ENCODE assay signal across 20 cellular contexts in the genomic region with DNA sequence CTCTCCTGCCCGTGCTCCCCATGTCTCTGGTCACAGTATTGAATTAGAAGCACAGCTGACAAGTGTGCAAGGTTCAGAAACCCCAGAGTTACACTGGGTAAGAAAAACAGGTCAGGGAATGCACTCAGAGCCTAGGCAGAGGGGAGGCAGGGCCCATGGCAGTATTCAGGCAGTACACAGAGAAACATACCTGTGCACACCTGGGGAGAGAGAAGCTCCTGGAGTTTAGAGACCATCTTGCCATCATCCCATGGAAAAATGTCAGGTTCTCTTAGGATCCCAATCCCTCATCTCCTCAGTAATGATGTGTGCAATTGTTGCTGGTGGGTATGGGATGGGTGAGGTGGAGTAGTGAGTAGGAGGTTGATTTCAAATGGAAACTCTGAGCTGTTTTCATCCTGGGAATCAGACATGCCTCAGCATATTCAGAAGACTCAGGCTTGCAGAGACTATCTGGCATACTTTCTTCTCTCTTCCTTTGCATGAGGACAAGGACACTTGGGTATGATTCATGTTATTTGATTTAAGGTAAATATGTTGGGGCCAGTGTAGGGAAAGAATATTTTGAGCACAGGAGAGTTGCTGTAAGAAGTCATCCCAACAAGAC.
A peak's percentile ranks its signal among the peaks of the same experiment; 100 is the strongest.
DNase-seq lines count a peak whose midpoint lies in the region; ATAC-seq and TF ChIP-seq lines count a peak whose summit lies in the region.
"Had no signal": no experiment of that assay in that cellular context is flagged by ENCODE, and none has a peak within 500 bp of the region (broad histone marks: within the 10 kb centered on the region; RNA-seq: fewer than 3 reads in every experiment).

No MANE protein-coding gene starts in this region.

- no peaks in the 10 kb centered on the region for H3K9me3 Mint-ChIP-seq in central memory CD8-positive, alpha-beta T cell

- intact Hi-C loops in prostate gland (cut with DNase I): no loop called here

- CTCF ChIA-PET in HEK293 (lab: Yijun Ruan, JAX): interaction anchor here (1.0 to 1.1 kb wide), 2 partner anchors 10 to 241 kb away, joined by 3 read pairs; no protein-coding TSS in a partner anchor

- no peaks in the 10 kb centered on the region for H3K9me3 ChIP-seq in HEK293 (ENCODE audit: control insufficient read depth, insufficient read depth, low read depth, low read length)
- no peaks in the 10 kb centered on the region for H3K9me3 ChIP-seq in prostate gland
- H3K9me3 ChIP-seq: adrenal gland, gastrocnemius medialis, HAP-1, left lung, neutrophil, right lobe of liver had no signal

- H3K27me3 ChIP-seq in prostate gland (replicated peaks; ENCODE audit: insufficient read depth): no peaks in the 10 kb centered on the region
- H3K27me3 ChIP-seq: adrenal gland, gastrocnemius medialis, left lung, neutrophil, right lobe of liver had no signal

- ATAC-seq in central memory CD8-positive, alpha-beta T cell (replicated peaks; ENCODE audit: extremely low read depth, poor library complexity, severe bottlenecking): no peak
- ATAC-seq in GM21528 (IDR thresholded peaks at IDR 0.05; ENCODE audit: low FRiP score, unreplicated experiment): no peak
- ATAC-seq: gastrocnemius medialis, K562, left lung had no signal

- no peak overlapping the region for H3K4me3 Mint-ChIP-seq in central memory CD8-positive, alpha-beta T cell

- DNase-seq in AG20443 (ENCODE audit: low spot score): peak; percentile 25
- DNase-seq in central memory CD8-positive, alpha-beta T cell (ENCODE audit: low spot score in 2 of 2): no peak
- peak; percentile 41 for DNase-seq in iris pigment epithelial cell (ENCODE audit: low read depth)
- no peak for DNase-seq in islet precursor cell
- DNase-seq in prostate gland (ENCODE audit: low spot score): no peak
- DNase-seq: activated CD8-positive, alpha-beta memory T cell treated with anti-CD3 and anti-CD28 coated beads for 24 hours; adrenal gland; effector memory CD4-positive, alpha-beta T cell; gastrocnemius medialis; left lung; NCI-H2107; NCI-H526 treated with DMSO at 0.1 percent for 48 hours; right lobe of liver; SHP77 treated with DMSO at 0.1 percent for 48 hours had no signal

- H3K4me1 Mint-ChIP-seq in central memory CD8-positive, alpha-beta T cell: peaks cover 28% of the 10 kb centered on the region

- TF ChIP-seq CTCF in HEK293 (tag by site-specific recombination; IDR thresholded peaks at IDR 0.05) (no peak), prostate gland (IDR thresholded peaks at IDR 0.05) (no peak)

- no peak overlapping the region for H3K4me3 ChIP-seq in HEK293 (ENCODE audit: low read depth, low read length)
- H3K4me3 ChIP-seq in prostate gland: no peak overlapping the region
- H3K4me3 ChIP-seq: adrenal gland, gastrocnemius medialis, HAP-1, K562, left lung, right lobe of liver had no signal

- H3K4me1 ChIP-seq in HEK293 (ENCODE audit: control insufficient read depth, insufficient read depth, low read length) (no peaks in the 10 kb centered on the region), prostate gland (replicated peaks) (no peaks in the 10 kb centered on the region)
- H3K4me1 ChIP-seq: gastrocnemius medialis, HAP-1, right lobe of liver had no signal

- H3K27ac Mint-ChIP-seq in central memory CD8-positive, alpha-beta T cell (ENCODE audit: low read depth): peak overlapping the region; percentile 86

- no peaks in the 10 kb centered on the region for H3K27me3 Mint-ChIP-seq in central memory CD8-positive, alpha-beta T cell

- WGBS in prostate gland: 83% methylated on average over 1 of the region's 1 CpG

- H3K27ac ChIP-seq in HEK293 (ENCODE audit: extremely low read depth, low read depth, low read length) (no peak overlapping the region), prostate gland (no peak overlapping the region)
- H3K27ac ChIP-seq: adrenal gland, gastrocnemius medialis, left lung, neutrophil, right lobe of liver, VCaP had no signal

- POLR2A ChIA-PET in HEK293 (lab: Yijun Ruan, JAX): no interaction called here

- TF ChIP-seq POLR2A in prostate gland (IDR thresholded peaks at IDR 0.05): no peak

- no peaks in the 10 kb centered on the region for H3K36me3 Mint-ChIP-seq in central memory CD8-positive, alpha-beta T cell (ENCODE audit: insufficient read depth)

- no peaks in the 10 kb centered on the region for H3K36me3 ChIP-seq in HEK293 (ENCODE audit: control insufficient read depth in 2 of 2, insufficient read depth in 1 of 2, low read length in 2 of 2)
- H3K36me3 ChIP-seq in prostate gland: no peaks in the 10 kb centered on the region
- H3K36me3 ChIP-seq: adrenal gland, gastrocnemius medialis, HAP-1, left lung, neutrophil, right lobe of liver had no signal

TF ChIP-seq in HEK293, 187 proteins besides CTCF, POLR2A, EP300 and RAD21:
- TF ChIP-seq ZNF449 (tag by site-specific recombination; IDR thresholded peaks at IDR 0.05) (no peak), ZEB2 (tag by site-specific recombination; IDR thresholded peaks at IDR 0.05) (no peak), ZNF280C (tag by site-specific recombination; IDR thresholded peaks at IDR 0.05) (no peak), OSR2 (tag by site-specific recombination; IDR thresholded peaks at IDR 0.05) (no peak), ZNF48 (tag by site-specific recombination; IDR thresholded peaks at IDR 0.05) (no peak), ZFHX2 (tag by site-specific recombination; conservative IDR thresholded peaks at IDR 0.05) (peak; percentile 26; the same call in 1 of the 2 replicates), ZNF555 (tag by site-specific recombination; conservative IDR thresholded peaks at IDR 0.05) (no peak)
- TF ChIP-seq, protein P1, sequence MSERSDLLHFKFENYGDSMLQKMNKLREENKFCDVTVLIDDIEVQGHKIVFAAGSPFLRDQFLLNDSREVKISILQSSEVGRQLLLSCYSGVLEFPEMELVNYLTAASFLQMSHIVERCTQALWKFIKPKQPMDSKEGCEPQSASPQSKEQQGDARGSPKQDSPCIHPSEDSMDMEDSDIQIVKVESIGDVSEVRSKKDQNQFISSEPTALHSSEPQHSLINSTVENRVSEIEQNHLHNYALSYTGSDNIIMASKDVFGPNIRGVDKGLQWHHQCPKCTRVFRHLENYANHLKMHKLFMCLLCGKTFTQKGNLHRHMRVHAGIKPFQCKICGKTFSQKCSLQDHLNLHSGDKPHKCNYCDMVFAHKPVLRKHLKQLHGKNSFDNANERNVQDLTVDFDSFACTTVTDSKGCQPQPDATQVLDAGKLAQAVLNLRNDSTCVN (tag by site-specific recombination; optimal IDR thresholded peaks at IDR 0.05): no peak
TF ChIP-seq in HEK293: peak in this region for 1.

Comparison
In these comparisons a context has a peak if more than half of its experiments do, and no peak if none do; other contexts are left out.
1. DNase-seq: peak in AG20443 (single experiment) and iris pigment epithelial cell (single experiment); none in central memory CD8-positive, alpha-beta T cell (0 of 2), islet precursor cell (single experiment) and prostate gland (single experiment).